Comparison of ENCODE assay signal across 9 cellular contexts in the genomic region with DNA sequence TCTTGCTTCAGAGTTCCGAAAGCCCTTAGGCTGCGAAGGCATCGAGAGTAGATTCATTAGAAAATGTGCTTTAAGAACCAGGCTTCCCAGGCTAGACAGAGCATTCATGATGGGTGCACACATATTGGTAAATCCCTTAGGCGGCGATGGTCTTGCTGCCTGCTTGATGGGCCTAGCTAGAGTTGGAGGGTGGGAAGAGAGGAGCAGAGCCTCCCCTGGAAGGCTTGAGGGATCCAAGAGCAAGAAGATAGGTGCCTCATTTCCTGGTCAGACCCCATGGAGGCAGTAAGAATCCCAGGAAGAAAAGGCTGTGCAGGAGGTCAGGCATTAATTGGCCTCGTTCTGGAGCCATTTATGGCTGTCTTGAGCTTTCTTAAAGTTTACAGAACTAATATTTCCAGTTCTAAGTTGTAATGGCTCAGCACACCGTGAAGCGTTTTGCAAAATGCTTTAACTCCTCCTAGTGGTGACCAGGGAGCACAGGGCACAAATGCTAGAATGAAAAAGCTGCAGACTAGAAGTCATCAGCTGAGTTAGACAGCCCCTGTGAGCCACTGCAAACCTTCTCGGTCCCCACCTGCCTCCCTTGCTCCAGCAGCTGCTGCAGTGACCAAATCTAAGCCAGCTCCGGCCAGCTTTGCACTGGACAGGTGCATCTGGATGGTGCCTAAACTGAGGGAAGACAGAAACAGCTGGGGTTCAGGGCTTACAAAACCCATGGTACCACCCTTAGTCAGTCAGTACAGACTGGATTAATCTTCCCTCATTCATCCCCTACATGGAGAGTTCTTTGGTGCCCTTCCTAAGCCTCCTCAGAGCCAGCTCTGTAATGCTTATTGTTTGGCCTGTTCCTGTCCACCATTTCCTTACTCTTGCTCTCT. TPM values are rescaled to one million over a fixed set of nuclear protein-coding genes. Genes with fewer than 3 reads are reported as not detected.
A peak's percentile ranks its signal among the peaks of the same experiment; 100 is the strongest.
DNase-seq lines count a peak whose midpoint lies in the region; ATAC-seq and TF ChIP-seq lines count a peak whose summit lies in the region.
"Had no signal": no experiment of that assay in that cellular context is flagged by ENCODE, and none has a peak within 500 bp of the region (broad histone marks: within the 10 kb centered on the region; RNA-seq: fewer than 3 reads in every experiment).

No MANE protein-coding gene starts in this region.

- H3K36me3 ChIP-seq in Peyer's patch, result no peaks in the 10 kb centered on the region

- H3K27ac Mint-ChIP-seq in endothelial cell (ENCODE audit: unreplicated experiment) (no peak overlapping the region), mesothelial cell of epicardium (no peak overlapping the region)

- H3K27me3 Mint-ChIP-seq in endothelial cell (ENCODE audit: unreplicated experiment) (peaks cover 3% of the 10 kb centered on the region), mesothelial cell of epicardium (ENCODE audit: low read depth) (peaks cover 4% of the 10 kb centered on the region)

- no peak overlapping the region for H3K27ac ChIP-seq in Peyer's patch

- no peak overlapping the region for H3K4me3 ChIP-seq in Peyer's patch

- no peak for TF ChIP-seq POLR2A in Peyer's patch (IDR thresholded peaks at IDR 0.05)

- no peaks in the 10 kb centered on the region for H3K4me1 ChIP-seq in Peyer's patch

- no peaks in the 10 kb centered on the region for H3K27me3 ChIP-seq in Peyer's patch

- no peaks in the 10 kb centered on the region for H3K9me3 Mint-ChIP-seq in endothelial cell (ENCODE audit: unreplicated experiment)
- H3K9me3 Mint-ChIP-seq in mesothelial cell of epicardium, result no peaks in the 10 kb centered on the region

- peak; percentile 25 for DNase-seq in DMS153 treated with DMSO at 0.1 percent for 48 hours (lab: John Stamatoyannopoulos, UW; ENCODE audit: unreplicated experiment)
- DNase-seq in Peyer's patch, result no peak
- DNase-seq in endothelial cell (ENCODE audit: low spot score), result peak; percentile 13
- no peak for DNase-seq in mesothelial cell of epicardium (ENCODE audit: low spot score in 2 of 2, unreplicated experiment in 2 of 2)
- DNase-seq in NCI-H1436 (lab: John Stamatoyannopoulos, UW), result no peak
- DNase-seq in NCI-H1105 (lab: John Stamatoyannopoulos, UW), result no peak

- ATAC-seq in GM19372 (IDR thresholded peaks at IDR 0.05; ENCODE audit: low read depth, unreplicated experiment) (peak; percentile 74), HG03521 (IDR thresholded peaks at IDR 0.05; ENCODE audit: unreplicated experiment) (peak; percentile 61)

- H3K4me3 Mint-ChIP-seq in endothelial cell (ENCODE audit: unreplicated experiment) (no peak overlapping the region), mesothelial cell of epicardium (no peak overlapping the region)

- peak in 4 of 6 experiments; percentile 32 to 41 (median 38) for TF ChIP-seq CTCF in Peyer's patch (IDR thresholded peaks at IDR 0.05)
- TF ChIP-seq CTCF in endothelial cell (IDR thresholded peaks at IDR 0.05; ENCODE audit: unreplicated experiment), result peak; percentile 55
- TF ChIP-seq CTCF in mesothelial cell of epicardium (IDR thresholded peaks at IDR 0.05; ENCODE audit: unreplicated experiment), result peak; percentile 43

- no peaks in the 10 kb centered on the region for H3K9me3 ChIP-seq in Peyer's patch

- H3K4me1 Mint-ChIP-seq in endothelial cell (ENCODE audit: unreplicated experiment), result peaks cover 7% of the 10 kb centered on the region
- H3K4me1 Mint-ChIP-seq in mesothelial cell of epicardium, result peaks cover 7% of the 10 kb centered on the region

- no peaks in the 10 kb centered on the region for H3K36me3 Mint-ChIP-seq in endothelial cell (ENCODE audit: low read depth, unreplicated experiment)
- no peaks in the 10 kb centered on the region for H3K36me3 Mint-ChIP-seq in mesothelial cell of epicardium

RNA-seq across cellular contexts. Expression of gene SLC45A2, which starts 14.7 kb away (rescaled TPM):
- total RNA-seq in Peyer's patch, result not detected
- total RNA-seq in endothelial cell (ENCODE audit: unreplicated experiment), result 0.15 TPM
- 0.45 to 0.63 TPM (median 0.62 TPM) in 3 replicates for total RNA-seq in mesothelial cell of epicardium

RNA-seq across cellular contexts. Expression of gene RXFP3, which starts 33.6 kb away (rescaled TPM):
- total RNA-seq in Peyer's patch (not detected), endothelial cell (ENCODE audit: unreplicated experiment) (0.18 TPM), mesothelial cell of epicardium (not detected in 3 replicates)
- total RNA-seq: T-helper 2 cell treated with Interferon-gamma antibody and Interleukin-4, amounts not matched to agents 100 ng/mL and 5 ng/mL, for 36 hours had no signal

RNA-seq across cellular contexts. Expression of gene AMACR, which starts 38.0 kb away (rescaled TPM):
- total RNA-seq in Peyer's patch (10 to 100 TPM; 14.9 to 24.1 (median 20.3) TPM), endothelial cell (ENCODE audit: unreplicated experiment) (29.3 TPM), mesothelial cell of epicardium (9.7 to 10.5 TPM (median 9.8 TPM) in 3 replicates)

Comparison
In these comparisons a context has a peak if more than half of its experiments do, and no peak if none do; other contexts are left out.
1. DNase-seq: peak in DMS153 treated with DMSO at 0.1 percent for 48 hours (single experiment) and endothelial cell (single experiment); none in Peyer's patch (0 of 3), mesothelial cell of epicardium (0 of 2), NCI-H1436 (single experiment) and NCI-H1105 (single experiment).
2. Peak in every context shown above with its lines, with median percentiles within 50 percentile points of each other: CTCF ChIP-seq.